In genomic region chr19:1507763-1508506, GRCh38 we compare ENCODE assay signal across 8 cellular contexts. TPM values are rescaled to one million over a fixed set of nuclear protein-coding genes. Genes with fewer than 3 reads are reported as not detected.
DNase-seq lines count a peak whose midpoint lies in the region; ATAC-seq and TF ChIP-seq lines count a peak whose summit lies in the region.

No MANE protein-coding gene starts in this region.

- peak overlapping the region; percentile 37; the same call in 1 of the 2 replicates for H3K4me3 ChIP-seq in MM.1S (ENCODE audit: low read length)
- H3K4me3 ChIP-seq in foreskin fibroblast (ENCODE audit: low read depth in 1 of 2, low read length in 2 of 2): peak overlapping the region; percentile 46 to 59

- no peaks in the 10 kb centered on the region for H3K36me3 Mint-ChIP-seq in nephron progenitor cell (ENCODE audit: low read depth)
- H3K36me3 Mint-ChIP-seq in stimulated activated naive B cell treated with anti-CD40 and anti-IgM and Interleukin-4, amounts not matched to agents 10 μg/mL and 1 μg/mL and 100 μg/mL, for 72 hours: peaks cover 4 to 5% of the 10 kb centered on the region in 2 donors

- H3K27ac ChIP-seq in MM.1S (ENCODE audit: low read length): no peak overlapping the region

- ATAC-seq in stimulated activated naive B cell treated with anti-CD40 and anti-IgM and Interleukin-4, amounts not matched to agents 10 μg/mL and 1 μg/mL and 100 μg/mL, for 72 hours (replicated peaks): peak; percentile 95
- no peak for ATAC-seq in HG03159 (IDR thresholded peaks at IDR 0.05; ENCODE audit: unreplicated experiment)

- H3K9me3 ChIP-seq in ES-I3 (ENCODE audit: control insufficient read depth, insufficient read depth, low read length) (no peaks in the 10 kb centered on the region), MM.1S (replicated peaks; ENCODE audit: insufficient read depth, low read length) (no peaks in the 10 kb centered on the region)

- DNase-seq in MM.1S (peak; percentile 73), SK-N-DZ (ENCODE audit: low spot score) (peak; percentile 98), foreskin fibroblast (peak; percentile 94 to 98), nephron progenitor cell (peak; percentile 92)
- peak; percentile 72 to 88 (median 78) for DNase-seq in activated naive CD4-positive, alpha-beta T cell (lab: John Stamatoyannopoulos, UW)
- peak; percentile 85 for DNase-seq in stimulated activated naive B cell treated with anti-CD40 and anti-IgM and Interleukin-4, amounts not matched to agents 10 μg/mL and 1 μg/mL and 100 μg/mL, for 72 hours

- H3K36me3 ChIP-seq in ES-I3 (ENCODE audit: insufficient read depth, low read length) (no peaks in the 10 kb centered on the region), MM.1S (replicated peaks; ENCODE audit: insufficient read depth, low read length) (no peaks in the 10 kb centered on the region)

- no peaks in the 10 kb centered on the region for H3K79me2 ChIP-seq in MM.1S (ENCODE audit: low read length)

- no peaks in the 10 kb centered on the region for H3K9me2 ChIP-seq in MM.1S (replicated peaks; ENCODE audit: insufficient read depth, low read length)

- H3F3A ChIP-seq in MM.1S (ENCODE audit: insufficient read depth, low read length): no peaks in the 10 kb centered on the region

- H2AFZ ChIP-seq in MM.1S (ENCODE audit: low read length): 0 out of 2 replicates have a peak overlapping the region, but pooled peaks have one; percentile 65

- H3K27me3 ChIP-seq in MM.1S (replicated peaks; ENCODE audit: insufficient read depth, low read length): peaks cover 81% of the 10 kb centered on the region

- peak overlapping the region; percentile 99 for H3K27ac Mint-ChIP-seq in nephron progenitor cell
- H3K27ac Mint-ChIP-seq in stimulated activated naive B cell treated with anti-CD40 and anti-IgM and Interleukin-4, amounts not matched to agents 10 μg/mL and 1 μg/mL and 100 μg/mL, for 72 hours: peak overlapping the region; percentile 89

- H3K27me3 Mint-ChIP-seq in nephron progenitor cell (ENCODE audit: low read depth, poor library complexity): peaks cover 71% of the 10 kb centered on the region
- peaks cover 62 to 93% of the 10 kb centered on the region in 2 donors for H3K27me3 Mint-ChIP-seq in stimulated activated naive B cell treated with anti-CD40 and anti-IgM and Interleukin-4, amounts not matched to agents 10 μg/mL and 1 μg/mL and 100 μg/mL, for 72 hours

- peaks cover 4% of the 10 kb centered on the region for H3K9me3 Mint-ChIP-seq in nephron progenitor cell
- peaks cover 4 to 7% of the 10 kb centered on the region in 2 donors for H3K9me3 Mint-ChIP-seq in stimulated activated naive B cell treated with anti-CD40 and anti-IgM and Interleukin-4, amounts not matched to agents 10 μg/mL and 1 μg/mL and 100 μg/mL, for 72 hours

- H3K4me2 ChIP-seq in MM.1S (ENCODE audit: low read depth, low read length): peak overlapping the region; percentile 71

- H3K9ac ChIP-seq in ES-I3 (ENCODE audit: low read depth, low read length): peak overlapping the region; percentile 63
- no peak overlapping the region for H3K9ac ChIP-seq in MM.1S (ENCODE audit: low read length)

- peaks cover 3% of the 10 kb centered on the region; the same call in 1 of the 2 replicates for H3K4me1 ChIP-seq in ES-I3 (ENCODE audit: insufficient read depth, low read length)
- peaks cover 2% of the 10 kb centered on the region; the same call in 1 of the 2 replicates for H3K4me1 ChIP-seq in MM.1S (ENCODE audit: low read length)

- H3K4me1 Mint-ChIP-seq in nephron progenitor cell: peaks cover 23% of the 10 kb centered on the region
- peaks cover 10 to 16% of the 10 kb centered on the region in 2 donors for H3K4me1 Mint-ChIP-seq in stimulated activated naive B cell treated with anti-CD40 and anti-IgM and Interleukin-4, amounts not matched to agents 10 μg/mL and 1 μg/mL and 100 μg/mL, for 72 hours

- H4K20me1 ChIP-seq in MM.1S (ENCODE audit: insufficient read depth, low read length): no peaks in the 10 kb centered on the region

- TF ChIP-seq CTCF in MM.1S (IDR thresholded peaks at IDR 0.05; ENCODE audit: low read length): no peak
- TF ChIP-seq CTCF in foreskin fibroblast (IDR thresholded peaks at IDR 0.05; ENCODE audit: low read depth, low read length): no peak
- no peak for TF ChIP-seq CTCF in nephron progenitor cell (IDR thresholded peaks at IDR 0.05)

- peak overlapping the region; percentile 86 for H3K4me3 Mint-ChIP-seq in nephron progenitor cell
- peak overlapping the region; percentile 82 to 95 for H3K4me3 Mint-ChIP-seq in stimulated activated naive B cell treated with anti-CD40 and anti-IgM and Interleukin-4, amounts not matched to agents 10 μg/mL and 1 μg/mL and 100 μg/mL, for 72 hours

RNA-seq across cellular contexts. Expression of gene ADAMTSL5, which starts 4.9 kb away (rescaled TPM):
- polyA plus RNA-seq in SK-N-DZ (2014; cell fraction: cytosol; rRNA removed): 0.14 and 0.74 TPM in 2 replicates
- not detected in 2 replicates for polyA plus RNA-seq in SK-N-DZ (2014; cell fraction: nucleus; rRNA removed)

RNA-seq across cellular contexts. Expression of gene PLK5, which starts 15.9 kb away (rescaled TPM):
- not detected in 2 replicates for polyA plus RNA-seq in SK-N-DZ (2014; cell fraction: cytosol; rRNA removed)
- polyA plus RNA-seq in SK-N-DZ (2014; cell fraction: nucleus; rRNA removed): 0.21 and 0.23 TPM in 2 replicates

RNA-seq across cellular contexts. Expression of gene REEP6, which starts 17.0 kb away (rescaled TPM):
- polyA plus RNA-seq in SK-N-DZ (2014; cell fraction: cytosol; rRNA removed): 4.8 TPM in 2 replicates
- polyA plus RNA-seq in SK-N-DZ (2014; cell fraction: nucleus; rRNA removed): 2.1 and 5.5 TPM in 2 replicates

RNA-seq across cellular contexts. Expression of gene PCSK4, which starts 17.8 kb away (rescaled TPM):
- polyA plus RNA-seq in SK-N-DZ (2014; cell fraction: cytosol; rRNA removed): 2.4 and 2.9 TPM in 2 replicates
- polyA plus RNA-seq in SK-N-DZ (2014; cell fraction: nucleus; rRNA removed): 50.0 and 68.3 TPM in 2 replicates

RNA-seq across cellular contexts. Expression of gene C19orf25, which starts 28.9 kb away (rescaled TPM):
- 93.7 and 103 TPM in 2 replicates for polyA plus RNA-seq in SK-N-DZ (2014; cell fraction: cytosol; rRNA removed)
- polyA plus RNA-seq in SK-N-DZ (2014; cell fraction: nucleus; rRNA removed): 79.3 and 86.8 TPM in 2 replicates
